In the genomic region with DNA sequence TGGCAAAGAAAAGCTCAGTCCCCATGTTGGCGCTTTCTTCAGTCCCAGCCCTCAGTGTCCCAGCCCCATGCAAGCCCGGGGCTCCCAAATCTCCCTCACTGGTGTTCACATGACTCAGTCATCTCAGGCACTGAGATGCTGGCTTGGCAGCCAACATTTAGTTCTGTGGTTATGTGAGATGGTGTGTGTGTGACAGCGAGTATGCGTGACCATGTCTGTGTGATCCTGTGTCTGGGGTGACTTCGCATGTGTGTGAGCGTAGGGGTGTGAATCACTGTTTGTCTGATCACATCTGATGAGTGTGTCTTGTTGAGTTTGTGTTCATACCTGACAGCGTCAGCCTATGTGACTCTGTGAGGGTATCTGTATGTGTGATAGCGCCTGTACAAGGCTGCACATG, we compare ENCODE assay signal across 13 cellular contexts. TPM values are rescaled to one million over a fixed set of nuclear protein-coding genes. Genes with fewer than 3 reads are reported as not detected.
DNase-seq lines count a peak whose midpoint lies in the region; ATAC-seq and TF ChIP-seq lines count a peak whose summit lies in the region.
"Had no signal": no experiment of that assay in that cellular context is flagged by ENCODE, and none has a peak within 500 bp of the region (broad histone marks: within the 10 kb centered on the region; RNA-seq: fewer than 3 reads in every experiment).

No MANE protein-coding gene starts in this region.

- peak overlapping the region; percentile 86 for H3K9ac ChIP-seq in adipocyte (ENCODE audit: low read length)

- H3K27me3 ChIP-seq in adipocyte (replicated peaks; ENCODE audit: control insufficient read depth, insufficient read depth, low read length) (no peaks in the 10 kb centered on the region), BE2C (no peaks in the 10 kb centered on the region), tibial artery (peaks cover 0 to 27% of the 10 kb centered on the region in 2 donors)
- H3K27me3 ChIP-seq: breast epithelium had no signal

- intact Hi-C loops in tibial artery (cut with DNase I; ENCODE audit: low total_unique reads) = no loop called here

- H3K9me3 ChIP-seq in adipocyte (ENCODE audit: control insufficient read depth, low read length) = no peaks in the 10 kb centered on the region
- H3K9me3 ChIP-seq in BE2C = no peaks in the 10 kb centered on the region
- no peaks in the 10 kb centered on the region for H3K9me3 ChIP-seq in tibial artery
- H3K9me3 ChIP-seq: breast epithelium had no signal

- H3K36me3 ChIP-seq in adipocyte (ENCODE audit: control insufficient read depth, insufficient read depth, low read length, severe bottlenecking) = no peaks in the 10 kb centered on the region
- no peaks in the 10 kb centered on the region for H3K36me3 ChIP-seq in BE2C
- no peaks in the 10 kb centered on the region for H3K36me3 ChIP-seq in tibial artery
- H3K36me3 ChIP-seq: breast epithelium had no signal

- ATAC-seq in HG02571 (IDR thresholded peaks at IDR 0.05; ENCODE audit: unreplicated experiment) = no peak
- ATAC-seq: sciatic nerve had no signal

- TF ChIP-seq CTCF in BE2C (IDR thresholded peaks at IDR 0.05; ENCODE audit: low read depth, low read length) (no peak), tibial artery (IDR thresholded peaks at IDR 0.05) (no peak)

- no peak overlapping the region for H3K27ac ChIP-seq in tibial artery
- H3K27ac ChIP-seq: C4-2B had no signal

- H3K4me1 ChIP-seq in adipocyte (ENCODE audit: control insufficient read depth, insufficient read depth, low read length) = peaks cover 82% of the 10 kb centered on the region
- H3K4me1 ChIP-seq in BE2C = no peaks in the 10 kb centered on the region
- peaks cover 2 to 44% (median 27%) of the 10 kb centered on the region in 4 donors for H3K4me1 ChIP-seq in tibial artery

- DNase-seq in A172 (ENCODE audit: low spot score) (peak; percentile 75), H4 (ENCODE audit: low spot score) (peak; percentile 83), adipocyte (ENCODE audit: low read depth) (peak; percentile 84), islet precursor cell (peak; percentile 72), BE2C (no peak), COLO668 (lab: John Stamatoyannopoulos, UW; ENCODE audit: unreplicated experiment) (no peak), tibial artery (no peak)
- DNase-seq: midbrain, NCI-H446 treated with DMSO at 0.1 percent for 48 hours had no signal

- peak overlapping the region; percentile 10 for H3K4me3 ChIP-seq in adipocyte (ENCODE audit: low read length)
- H3K4me3 ChIP-seq in BE2C (ENCODE audit: low read depth, low read length) = no peak overlapping the region
- H3K4me3 ChIP-seq in tibial artery = no peak overlapping the region
- H3K4me3 ChIP-seq: breast epithelium had no signal

RNA-seq across cellular contexts. Expression of gene CREB3L1, which starts 16.2 kb away (rescaled TPM):
- total RNA-seq in A172 (2014; rRNA removed; shearing (Covaris generic)) = 7.5 and 15.4 TPM in 2 replicates
- 0.60 and 1.3 TPM in 2 replicates for total RNA-seq in H4 (2014; rRNA removed; shearing (Covaris generic))
- polyA plus RNA-seq in BE2C (2012; ENCODE audit: insufficient read depth, insufficient read length, low read depth) = 0.42 TPM

RNA-seq across cellular contexts. Expression of gene DGKZ, which starts 53.6 kb away (rescaled TPM):
- 88.1 and 89.0 TPM in 2 replicates for total RNA-seq in A172 (2014; rRNA removed; shearing (Covaris generic))
- 25.3 and 38.9 TPM in 2 replicates for total RNA-seq in H4 (2014; rRNA removed; shearing (Covaris generic))
- 74.7 TPM for polyA plus RNA-seq in BE2C (2012; ENCODE audit: insufficient read depth, insufficient read length, low read depth)

Comparison
In these comparisons a context has a peak if more than half of its experiments do, and no peak if none do; other contexts are left out.
1. DNase-seq: peak in A172 (single experiment), H4 (single experiment), adipocyte (single experiment) and islet precursor cell (single experiment); none in BE2C (single experiment), COLO668 (single experiment) and tibial artery (0 of 2).